Comparison of ENCODE assay signal across 23 cellular contexts in genomic region chr19:49315111-49315510, GRCh38. TPM values are rescaled to one million over a fixed set of nuclear protein-coding genes. Genes with fewer than 3 reads are reported as not detected.
DNase-seq lines count a peak whose midpoint lies in the region; ATAC-seq, FAIRE-seq and TF ChIP-seq lines count a peak whose summit lies in the region.
"Had no signal": no experiment of that assay in that cellular context is flagged by ENCODE, and none has a peak within 500 bp of the region (broad histone marks: within the 10 kb centered on the region; RNA-seq: fewer than 3 reads in every experiment).

No MANE protein-coding gene starts in this region.

- H3K4me3 Mint-ChIP-seq in activated CD4-positive, alpha-beta T cell treated with anti-CD3 and anti-CD28 coated beads, Interleukin-2, amount 10 ng/mL, durations not matched to agents 24 days and 14 days: no peak overlapping the region
- no peak overlapping the region for H3K4me3 Mint-ChIP-seq in activated T-cell treated with anti-CD3 and anti-CD28 coated beads, Interleukin-2, amount 50 U/mL, for 24 hours
- H3K4me3 Mint-ChIP-seq: CD4-positive, CD25-positive, alpha-beta regulatory T cell had no signal

- H3K9me3 ChIP-seq in lung (ENCODE audit: control insufficient read depth in 2 of 2, insufficient read depth in 1 of 2, low read length in 1 of 2) (peaks cover 0 to 2% of the 10 kb centered on the region in 2 donors), small intestine (ENCODE audit: control insufficient read depth, low read depth) (no peaks in the 10 kb centered on the region)
- H3K9me3 ChIP-seq: Peyer's patch had no signal

- 91 to 96% methylated on average over 1 of the region's 1 CpG for WGBS in lung, 2 donors
- WGBS in small intestine, 3 donors: 45 to 75% (median 55%) methylated on average over 1 of the region's 1 CpG

- H3K9me3 Mint-ChIP-seq in activated CD4-positive, alpha-beta T cell treated with anti-CD3 and anti-CD28 coated beads, Interleukin-2, amount 10 ng/mL, durations not matched to agents 24 days and 14 days: peaks cover 15% of the 10 kb centered on the region
- H3K9me3 Mint-ChIP-seq in activated T-cell treated with anti-CD3 and anti-CD28 coated beads, Interleukin-2, amount 50 U/mL, for 24 hours: peaks cover 8% of the 10 kb centered on the region

- TF ChIP-seq CTCF in lung (IDR thresholded peaks at IDR 0.05; ENCODE audit: control extremely low read depth, extremely low read depth): no peak

- H3K27me3 ChIP-seq in lung (ENCODE audit: control insufficient read depth, insufficient read depth) (no peaks in the 10 kb centered on the region), small intestine (ENCODE audit: control insufficient read depth in 2 of 2, insufficient read depth in 2 of 2, low read length in 2 of 2) (no peaks in the 10 kb centered on the region)
- H3K27me3 ChIP-seq: Peyer's patch had no signal

- H3K27ac ChIP-seq in lung (ENCODE audit: low read depth in 1 of 2, low read length in 1 of 2): no peak overlapping the region
- H3K27ac ChIP-seq in small intestine (ENCODE audit: low read depth in 1 of 2, low read length in 1 of 2): no peak overlapping the region
- H3K27ac ChIP-seq: KMS-11, Peyer's patch had no signal

- H3K36me3 Mint-ChIP-seq in activated CD4-positive, alpha-beta T cell treated with anti-CD3 and anti-CD28 coated beads, Interleukin-2, amount 10 ng/mL, durations not matched to agents 24 days and 14 days (ENCODE audit: low read depth): peaks cover 24% of the 10 kb centered on the region
- peaks cover 31% of the 10 kb centered on the region for H3K36me3 Mint-ChIP-seq in activated T-cell treated with anti-CD3 and anti-CD28 coated beads, Interleukin-2, amount 50 U/mL, for 24 hours (ENCODE audit: low read depth)

- FAIRE-seq in small intestine (lab: Jason Lieb, UNC): no peak
- FAIRE-seq: GM18507 had no signal

- H3K4me1 Mint-ChIP-seq in activated CD4-positive, alpha-beta T cell treated with anti-CD3 and anti-CD28 coated beads, Interleukin-2, amount 10 ng/mL, durations not matched to agents 24 days and 14 days: peaks cover 5% of the 10 kb centered on the region
- peaks cover 6% of the 10 kb centered on the region for H3K4me1 Mint-ChIP-seq in activated T-cell treated with anti-CD3 and anti-CD28 coated beads, Interleukin-2, amount 50 U/mL, for 24 hours (ENCODE audit: low read depth)

- H3K27me3 Mint-ChIP-seq in activated CD4-positive, alpha-beta T cell treated with anti-CD3 and anti-CD28 coated beads, Interleukin-2, amount 10 ng/mL, durations not matched to agents 24 days and 14 days: peaks cover 3% of the 10 kb centered on the region
- no peaks in the 10 kb centered on the region for H3K27me3 Mint-ChIP-seq in activated T-cell treated with anti-CD3 and anti-CD28 coated beads, Interleukin-2, amount 50 U/mL, for 24 hours
- H3K27me3 Mint-ChIP-seq: CD4-positive, CD25-positive, alpha-beta regulatory T cell had no signal

- H3K4me1 ChIP-seq in lung (ENCODE audit: control insufficient read depth in 2 of 2, insufficient read depth in 2 of 2, low read length in 2 of 2) (no peaks in the 10 kb centered on the region), small intestine (ENCODE audit: control insufficient read depth in 2 of 2, insufficient read depth in 1 of 2, low read depth in 1 of 2, low read length in 1 of 2) (no peaks in the 10 kb centered on the region)
- H3K4me1 ChIP-seq: Peyer's patch had no signal

- H3K36me3 ChIP-seq in lung (ENCODE audit: control insufficient read depth in 2 of 2, insufficient read depth in 2 of 2, low read length in 2 of 2): peaks cover 0 to 9% of the 10 kb centered on the region in 2 donors
- no peaks in the 10 kb centered on the region for H3K36me3 ChIP-seq in small intestine (ENCODE audit: control insufficient read depth in 2 of 2, insufficient read depth in 2 of 2, low read length in 2 of 2)
- H3K36me3 ChIP-seq: Peyer's patch had no signal

- no peak for ATAC-seq in lung (ENCODE audit: insufficient read depth, low FRiP score)
- ATAC-seq: SK-N-SH treated with all-trans-retinoic acid at 6 μM for 48 hours had no signal

- peak; percentile 24 for DNase-seq in activated CD4-positive, alpha-beta T cell treated with anti-CD3 and anti-CD28 coated beads, Interleukin-2, amount 10 ng/mL, durations not matched to agents 24 days and 14 days
- DNase-seq in activated CD4-positive, alpha-beta T cell treated with anti-CD3 and anti-CD28 coated beads, Interleukin-2, amount 50 U/mL, for 4 hours: no peak
- DNase-seq in NCI-H2171 (lab: John Stamatoyannopoulos, UW): peak; percentile 18
- DNase-seq in lung (ENCODE audit: low spot score): peak; percentile 5
- DNase-seq in activated T-cell treated with anti-CD3 and anti-CD28 coated beads, Interleukin-2, amount 50 U/mL, for 24 hours: no peak
- DNase-seq in small intestine: no peak
- no peak for DNase-seq in DMS79 treated with DMSO at 0.1 percent for 48 hours (lab: John Stamatoyannopoulos, UW)
- DNase-seq: CD4-positive, CD25-positive, alpha-beta regulatory T cell; GDM1; GOT3; HCEC 1CT; MV-4-11; NCI-H1105 treated with DMSO at 0.1 percent for 48 hours; NCI-H2029 treated with DMSO at 0.1 percent for 48 hours; NCI-H446 treated with DMSO at 0.1 percent for 48 hours; NCI-H69; Peyer's patch had no signal

- intact Hi-C loops in activated CD4-positive, alpha-beta T cell treated with anti-CD3 and anti-CD28 coated beads, Interleukin-2, amount 10 ng/mL, durations not matched to agents 24 days and 14 days (cut with micrococcal nuclease): no loop called here

- no peak overlapping the region for H3K27ac Mint-ChIP-seq in activated CD4-positive, alpha-beta T cell treated with anti-CD3 and anti-CD28 coated beads, Interleukin-2, amount 10 ng/mL, durations not matched to agents 24 days and 14 days
- H3K27ac Mint-ChIP-seq in activated T-cell treated with anti-CD3 and anti-CD28 coated beads, Interleukin-2, amount 50 U/mL, for 24 hours: no peak overlapping the region
- H3K27ac Mint-ChIP-seq: CD4-positive, CD25-positive, alpha-beta regulatory T cell had no signal

- H3K4me3 ChIP-seq in lung: no peak overlapping the region
- H3K4me3 ChIP-seq in small intestine (ENCODE audit: low read depth in 1 of 2, low read length in 2 of 2): no peak overlapping the region
- H3K4me3 ChIP-seq: Peyer's patch had no signal

RNA-seq across cellular contexts. Expression of gene SLC6A16, which starts 9.9 kb away (rescaled TPM):
- 0.69 and 1.3 TPM in 2 replicates for total RNA-seq in activated CD4-positive, alpha-beta T cell treated with anti-CD3 and anti-CD28 coated beads, Interleukin-2, amount 10 ng/mL, durations not matched to agents 24 days and 14 days
- total RNA-seq in lung: 1 to 10 TPM; 1.8 to 2.5 TPM
- polyA plus RNA-seq in lung (1 to 10 TPM in 1 of 2 donors, under 1 TPM in 1; 0.93 to 2.4 TPM), small intestine (1 to 10 TPM in 1 of 3 donors, under 1 TPM in 1, not detected in 1; 0.34 to 1.4 TPM)
- total RNA-seq: HT1080 had no signal

RNA-seq across cellular contexts. Expression of gene CD37, which starts 20.1 kb away (rescaled TPM):
- 131 and 134 TPM in 2 replicates for total RNA-seq in activated CD4-positive, alpha-beta T cell treated with anti-CD3 and anti-CD28 coated beads, Interleukin-2, amount 10 ng/mL, durations not matched to agents 24 days and 14 days
- total RNA-seq in lung: 10 to 100 TPM; 33.9 to 65.1 TPM
- 100 to 1,000 TPM in 1 of 2 donors, 10 to 100 TPM in 1; 37.2 to 154 TPM for polyA plus RNA-seq in lung
- 10 to 100 TPM in 1 of 3 donors, 1 to 10 TPM in 2; 2.7 to 11.6 (median 9.2) TPM for polyA plus RNA-seq in small intestine
- total RNA-seq: HT1080, M059J had no signal
- polyA plus RNA-seq: BJ had no signal

RNA-seq across cellular contexts. Expression of gene TEAD2, which starts 47.1 kb away (rescaled TPM):
- not detected in 2 replicates for total RNA-seq in activated CD4-positive, alpha-beta T cell treated with anti-CD3 and anti-CD28 coated beads, Interleukin-2, amount 10 ng/mL, durations not matched to agents 24 days and 14 days
- total RNA-seq in lung: 10 to 100 TPM; 31.4 to 40.0 TPM
- polyA plus RNA-seq in lung (10 to 100 TPM; 21.9 to 31.5 TPM), small intestine (10 to 100 TPM in 1 of 3 donors, 1 to 10 TPM in 2; 1.8 to 17.2 (median 6.5) TPM)
- total RNA-seq: CD4-positive, CD25-positive, alpha-beta regulatory T cell had no signal
- polyA plus RNA-seq: CD4-positive, CD25-positive, alpha-beta regulatory T cell had no signal

RNA-seq across cellular contexts. Expression of gene DKKL1, which starts 48.6 kb away (rescaled TPM):
- not detected in 2 replicates for total RNA-seq in activated CD4-positive, alpha-beta T cell treated with anti-CD3 and anti-CD28 coated beads, Interleukin-2, amount 10 ng/mL, durations not matched to agents 24 days and 14 days
- under 1 TPM; 0.85 to 0.95 TPM for total RNA-seq in lung
- under 1 TPM; 0.58 to 0.91 TPM for polyA plus RNA-seq in lung
- under 1 TPM in 1 of 3 donors, not detected in 2; 0.19 TPM for polyA plus RNA-seq in small intestine
- total RNA-seq: CD4-positive, CD25-positive, alpha-beta regulatory T cell; HT1080; M059J; Peyer's patch had no signal
- polyA plus RNA-seq: CD4-positive, CD25-positive, alpha-beta regulatory T cell had no signal

Comparison
In these comparisons a context has a peak if more than half of its experiments do, and no peak if none do; other contexts are left out.
1. DNase-seq: peak in activated CD4-positive, alpha-beta T cell treated with anti-CD3 and anti-CD28 coated beads, Interleukin-2, amount 10 ng/mL, durations not matched to agents 24 days and 14 days (single experiment), NCI-H2171 (single experiment) and lung (single experiment); none in activated CD4-positive, alpha-beta T cell treated with anti-CD3 and anti-CD28 coated beads, Interleukin-2, amount 50 U/mL, for 4 hours (0 of 2), activated T-cell treated with anti-CD3 and anti-CD28 coated beads, Interleukin-2, amount 50 U/mL, for 24 hours (single experiment), small intestine (single experiment) and DMS79 treated with DMSO at 0.1 percent for 48 hours (single experiment).
2. RNA of gene TEAD2, which starts 47.1 kb away (total RNA-seq): 31.4 to 40.0 TPM in lung; not detected in activated CD4-positive, alpha-beta T cell treated with anti-CD3 and anti-CD28 coated beads, Interleukin-2, amount 10 ng/mL, durations not matched to agents 24 days and 14 days; every median in the first group is over 10 times any median in the second.